1 cellular context compared by ENCODE assay signal in the genomic region with DNA sequence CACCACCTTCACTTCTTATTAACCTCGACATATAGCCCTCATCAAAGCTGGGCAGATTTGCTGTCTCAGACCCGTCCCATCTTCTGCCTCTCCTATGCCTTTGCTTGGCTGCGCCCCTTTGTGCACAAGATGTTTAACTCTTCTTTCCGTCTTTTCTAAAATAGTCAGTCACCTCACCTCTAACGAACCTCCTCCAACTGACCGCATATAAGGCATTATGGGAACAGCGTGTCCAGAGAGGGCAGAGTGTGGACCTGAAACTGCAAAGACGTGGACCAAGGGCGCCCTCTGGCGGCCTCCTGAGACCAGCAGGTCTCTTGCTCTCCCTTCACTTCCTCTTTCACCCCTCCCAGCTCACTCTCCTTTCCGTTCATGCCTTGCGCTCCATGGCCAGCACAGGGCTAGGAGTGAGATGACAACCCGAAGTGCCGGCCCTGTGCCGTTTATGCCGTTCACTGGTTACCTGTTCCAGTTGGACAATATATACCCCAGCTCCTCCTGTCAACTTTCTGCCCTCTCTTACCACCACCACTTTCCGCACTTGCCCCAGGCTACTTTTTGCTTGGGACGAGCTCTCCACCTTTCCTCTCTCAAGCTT.
A peak's percentile ranks its signal among the peaks of the same experiment; 100 is the strongest.
TF ChIP-seq lines count a peak whose summit lies in the region.

No MANE protein-coding gene starts in this region.

TF ChIP-seq in K562, 482 proteins besides CTCF, POLR2A, EP300 and RAD21 (continues in another document):
- no peak for TF ChIP-seq ZNF584 (CRISPR knock-in tag; IDR thresholded peaks at IDR 0.05; ENCODE audit: low read depth)
- no peak for TF ChIP-seq ZNF217 (CRISPR knock-in tag; IDR thresholded peaks at IDR 0.05)
- TF ChIP-seq ZC3H11A (IDR thresholded peaks at IDR 0.05; ENCODE audit: low read depth, low read length): no peak
- TF ChIP-seq HNRNPUL1 (IDR thresholded peaks at IDR 0.05; ENCODE audit: low read length): no peak
- TF ChIP-seq RB1 (IDR thresholded peaks at IDR 0.05; ENCODE audit: low read depth): peak; percentile 82; the same call in 1 of the 2 replicates
- TF ChIP-seq ZNF12 (CRISPR knock-in tag; IDR thresholded peaks at IDR 0.05): no peak
- TF ChIP-seq NFIX (CRISPR knock-in tag; IDR thresholded peaks at IDR 0.05; ENCODE audit: low read depth): no peak
- TF ChIP-seq GABPB2 (CRISPR knock-in tag; conservative IDR thresholded peaks at IDR 0.05): no peak
- TF ChIP-seq, protein P1, sequence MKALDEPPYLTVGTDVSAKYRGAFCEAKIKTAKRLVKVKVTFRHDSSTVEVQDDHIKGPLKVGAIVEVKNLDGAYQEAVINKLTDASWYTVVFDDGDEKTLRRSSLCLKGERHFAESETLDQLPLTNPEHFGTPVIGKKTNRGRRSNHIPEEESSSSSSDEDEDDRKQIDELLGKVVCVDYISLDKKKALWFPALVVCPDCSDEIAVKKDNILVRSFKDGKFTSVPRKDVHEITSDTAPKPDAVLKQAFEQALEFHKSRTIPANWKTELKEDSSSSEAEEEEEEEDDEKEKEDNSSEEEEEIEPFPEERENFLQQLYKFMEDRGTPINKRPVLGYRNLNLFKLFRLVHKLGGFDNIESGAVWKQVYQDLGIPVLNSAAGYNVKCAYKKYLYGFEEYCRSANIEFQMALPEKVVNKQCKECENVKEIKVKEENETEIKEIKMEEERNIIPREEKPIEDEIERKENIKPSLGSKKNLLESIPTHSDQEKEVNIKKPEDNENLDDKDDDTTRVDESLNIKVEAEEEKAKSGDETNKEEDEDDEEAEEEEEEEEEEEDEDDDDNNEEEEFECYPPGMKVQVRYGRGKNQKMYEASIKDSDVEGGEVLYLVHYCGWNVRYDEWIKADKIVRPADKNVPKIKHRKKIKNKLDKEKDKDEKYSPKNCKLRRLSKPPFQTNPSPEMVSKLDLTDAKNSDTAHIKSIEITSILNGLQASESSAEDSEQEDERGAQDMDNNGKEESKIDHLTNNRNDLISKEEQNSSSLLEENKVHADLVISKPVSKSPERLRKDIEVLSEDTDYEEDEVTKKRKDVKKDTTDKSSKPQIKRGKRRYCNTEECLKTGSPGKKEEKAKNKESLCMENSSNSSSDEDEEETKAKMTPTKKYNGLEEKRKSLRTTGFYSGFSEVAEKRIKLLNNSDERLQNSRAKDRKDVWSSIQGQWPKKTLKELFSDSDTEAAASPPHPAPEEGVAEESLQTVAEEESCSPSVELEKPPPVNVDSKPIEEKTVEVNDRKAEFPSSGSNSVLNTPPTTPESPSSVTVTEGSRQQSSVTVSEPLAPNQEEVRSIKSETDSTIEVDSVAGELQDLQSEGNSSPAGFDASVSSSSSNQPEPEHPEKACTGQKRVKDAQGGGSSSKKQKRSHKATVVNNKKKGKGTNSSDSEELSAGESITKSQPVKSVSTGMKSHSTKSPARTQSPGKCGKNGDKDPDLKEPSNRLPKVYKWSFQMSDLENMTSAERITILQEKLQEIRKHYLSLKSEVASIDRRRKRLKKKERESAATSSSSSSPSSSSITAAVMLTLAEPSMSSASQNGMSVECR (CRISPR knock-in tag; IDR thresholded peaks at IDR 0.05): peak; percentile 84
- TF ChIP-seq GABPA (tag; conservative IDR thresholded peaks at IDR 0.05; ENCODE audit: low read depth): peak; percentile 67
- no peak for TF ChIP-seq SAFB (IDR thresholded peaks at IDR 0.05; ENCODE audit: borderline replicate concordance, low read depth, low read length)
- TF ChIP-seq RAD51 (IDR thresholded peaks at IDR 0.05; ENCODE audit: borderline replicate concordance, low read depth): no peak
- no peak for TF ChIP-seq SMARCA5 (IDR thresholded peaks at IDR 0.05)
- no peak for TF ChIP-seq BMI1 (IDR thresholded peaks at IDR 0.05; ENCODE audit: low read length)
- no peak for TF ChIP-seq SMAD2 (IDR thresholded peaks at IDR 0.05; ENCODE audit: low read depth, low read length)
- no peak for TF ChIP-seq BRF1 (IDR thresholded peaks at IDR 0.05; ENCODE audit: borderline replicate concordance, extremely low read depth, insufficient read length)
- peak; percentile 45 for TF ChIP-seq ARID1B (IDR thresholded peaks at IDR 0.05)
- TF ChIP-seq CBX2 (IDR thresholded peaks at IDR 0.05; ENCODE audit: insufficient read depth, low read length, poor library complexity, severe bottlenecking): no peak
- TF ChIP-seq L3MBTL2 (IDR thresholded peaks at IDR 0.05): peak; percentile 85
- no peak for TF ChIP-seq MIER1 (IDR thresholded peaks at IDR 0.05; ENCODE audit: low read depth)
- no peak for TF ChIP-seq SMARCC2 (IDR thresholded peaks at IDR 0.05; ENCODE audit: low read depth)
- no peak for TF ChIP-seq WHSC1 (IDR thresholded peaks at IDR 0.05; ENCODE audit: low read length)
- TF ChIP-seq KLF10 (CRISPR knock-in tag; IDR thresholded peaks at IDR 0.05): no peak
- TF ChIP-seq ZNF224 (CRISPR knock-in tag; IDR thresholded peaks at IDR 0.05): no peak
- TF ChIP-seq ZSCAN32 (CRISPR knock-in tag; IDR thresholded peaks at IDR 0.05): no peak
- no peak for TF ChIP-seq PHF8 (IDR thresholded peaks at IDR 0.05; ENCODE audit: borderline replicate concordance, low read length)
- no peak for TF ChIP-seq MCM2 (IDR thresholded peaks at IDR 0.05; ENCODE audit: low read depth)
- no peak for TF ChIP-seq ZNF583 (CRISPR knock-in tag; IDR thresholded peaks at IDR 0.05)
- no peak for TF ChIP-seq MAFK (IDR thresholded peaks at IDR 0.05; ENCODE audit: low read length)
- TF ChIP-seq, protein P2, sequence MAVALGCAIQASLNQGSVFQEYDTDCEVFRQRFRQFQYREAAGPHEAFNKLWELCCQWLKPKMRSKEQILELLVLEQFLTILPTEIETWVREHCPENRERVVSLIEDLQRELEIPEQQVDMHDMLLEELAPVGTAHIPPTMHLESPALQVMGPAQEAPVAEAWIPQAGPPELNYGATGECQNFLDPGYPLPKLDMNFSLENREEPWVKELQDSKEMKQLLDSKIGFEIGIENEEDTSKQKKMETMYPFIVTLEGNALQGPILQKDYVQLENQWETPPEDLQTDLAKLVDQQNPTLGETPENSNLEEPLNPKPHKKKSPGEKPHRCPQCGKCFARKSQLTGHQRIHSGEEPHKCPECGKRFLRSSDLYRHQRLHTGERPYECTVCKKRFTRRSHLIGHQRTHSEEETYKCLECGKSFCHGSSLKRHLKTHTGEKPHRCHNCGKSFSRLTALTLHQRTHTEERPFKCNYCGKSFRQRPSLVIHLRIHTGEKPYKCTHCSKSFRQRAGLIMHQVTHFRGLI (CRISPR knock-in tag; IDR thresholded peaks at IDR 0.05): no peak
- TF ChIP-seq ADNP (tag; IDR thresholded peaks at IDR 0.05): no peak
- TF ChIP-seq CC2D1A (IDR thresholded peaks at IDR 0.05): peak; percentile 79
- no peak for TF ChIP-seq ETV6 (IDR thresholded peaks at IDR 0.05; ENCODE audit: borderline replicate concordance in 1 of 2, low read depth in 2 of 2, low read length in 1 of 2)
- TF ChIP-seq ETV6 (CRISPR knock-in tag; IDR thresholded peaks at IDR 0.05; ENCODE audit: borderline replicate concordance): no peak
- TF ChIP-seq CBX1 (IDR thresholded peaks at IDR 0.05; ENCODE audit: low read depth): no peak
- TF ChIP-seq, protein P3, sequence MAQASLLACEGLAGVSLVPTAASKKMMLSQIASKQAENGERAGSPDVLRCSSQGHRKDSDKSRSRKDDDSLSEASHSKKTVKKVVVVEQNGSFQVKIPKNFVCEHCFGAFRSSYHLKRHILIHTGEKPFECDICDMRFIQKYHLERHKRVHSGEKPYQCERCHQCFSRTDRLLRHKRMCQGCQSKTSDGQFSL (CRISPR knock-in tag; IDR thresholded peaks at IDR 0.05): peak; percentile 76; the same call in 1 of the 2 replicates
- TF ChIP-seq, protein P3 (tag; IDR thresholded peaks at IDR 0.05): 0 out of 4 replicates have a peak, but pooled peaks of 1 of the 2 experiments have one; percentile 49
- TF ChIP-seq, protein P4, sequence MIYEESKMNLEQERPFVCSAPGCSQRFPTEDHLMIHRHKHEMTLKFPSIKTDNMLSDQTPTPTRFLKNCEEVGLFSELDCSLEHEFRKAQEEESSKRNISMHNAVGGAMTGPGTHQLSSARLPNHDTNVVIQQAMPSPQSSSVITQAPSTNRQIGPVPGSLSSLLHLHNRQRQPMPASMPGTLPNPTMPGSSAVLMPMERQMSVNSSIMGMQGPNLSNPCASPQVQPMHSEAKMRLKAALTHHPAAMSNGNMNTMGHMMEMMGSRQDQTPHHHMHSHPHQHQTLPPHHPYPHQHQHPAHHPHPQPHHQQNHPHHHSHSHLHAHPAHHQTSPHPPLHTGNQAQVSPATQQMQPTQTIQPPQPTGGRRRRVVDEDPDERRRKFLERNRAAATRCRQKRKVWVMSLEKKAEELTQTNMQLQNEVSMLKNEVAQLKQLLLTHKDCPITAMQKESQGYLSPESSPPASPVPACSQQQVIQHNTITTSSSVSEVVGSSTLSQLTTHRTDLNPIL (CRISPR knock-in tag; IDR thresholded peaks at IDR 0.05): no peak
- TF ChIP-seq SREBF1 (IDR thresholded peaks at IDR 0.05; ENCODE audit: borderline replicate concordance, low read depth, low read length): no peak
- TF ChIP-seq, protein P5, sequence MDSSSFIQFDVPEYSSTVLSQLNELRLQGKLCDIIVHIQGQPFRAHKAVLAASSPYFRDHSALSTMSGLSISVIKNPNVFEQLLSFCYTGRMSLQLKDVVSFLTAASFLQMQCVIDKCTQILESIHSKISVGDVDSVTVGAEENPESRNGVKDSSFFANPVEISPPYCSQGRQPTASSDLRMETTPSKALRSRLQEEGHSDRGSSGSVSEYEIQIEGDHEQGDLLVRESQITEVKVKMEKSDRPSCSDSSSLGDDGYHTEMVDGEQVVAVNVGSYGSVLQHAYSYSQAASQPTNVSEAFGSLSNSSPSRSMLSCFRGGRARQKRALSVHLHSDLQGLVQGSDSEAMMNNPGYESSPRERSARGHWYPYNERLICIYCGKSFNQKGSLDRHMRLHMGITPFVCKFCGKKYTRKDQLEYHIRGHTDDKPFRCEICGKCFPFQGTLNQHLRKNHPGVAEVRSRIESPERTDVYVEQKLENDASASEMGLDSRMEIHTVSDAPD (CRISPR knock-in tag; IDR thresholded peaks at IDR 0.05): no peak
- no peak for TF ChIP-seq ZNF695 (CRISPR knock-in tag; IDR thresholded peaks at IDR 0.05)
- TF ChIP-seq KAT2B (IDR thresholded peaks at IDR 0.05; ENCODE audit: low read depth, low read length): no peak
- TF ChIP-seq THRAP3 (IDR thresholded peaks at IDR 0.05; ENCODE audit: borderline replicate concordance): no peak
- no peak; the same call in none of the 2 replicates for TF ChIP-seq ZNF134 (CRISPR knock-in tag; conservative IDR thresholded peaks at IDR 0.05)
- TF ChIP-seq, protein P6, sequence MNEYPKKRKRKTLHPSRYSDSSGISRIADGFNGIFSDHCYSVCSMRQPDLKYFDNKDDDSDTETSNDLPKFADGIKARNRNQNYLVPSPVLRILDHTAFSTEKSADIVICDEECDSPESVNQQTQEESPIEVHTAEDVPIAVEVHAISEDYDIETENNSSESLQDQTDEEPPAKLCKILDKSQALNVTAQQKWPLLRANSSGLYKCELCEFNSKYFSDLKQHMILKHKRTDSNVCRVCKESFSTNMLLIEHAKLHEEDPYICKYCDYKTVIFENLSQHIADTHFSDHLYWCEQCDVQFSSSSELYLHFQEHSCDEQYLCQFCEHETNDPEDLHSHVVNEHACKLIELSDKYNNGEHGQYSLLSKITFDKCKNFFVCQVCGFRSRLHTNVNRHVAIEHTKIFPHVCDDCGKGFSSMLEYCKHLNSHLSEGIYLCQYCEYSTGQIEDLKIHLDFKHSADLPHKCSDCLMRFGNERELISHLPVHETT (CRISPR knock-in tag; conservative IDR thresholded peaks at IDR 0.05 in 1 of 2, IDR thresholded peaks at IDR 0.05 in 1 of 2): no peak
- TF ChIP-seq POLR2AphosphoS5 (IDR thresholded peaks at IDR 0.05; ENCODE audit: control insufficient read depth, insufficient read depth, low read depth, low read length): no peak
- TF ChIP-seq NCOA6 (IDR thresholded peaks at IDR 0.05): no peak
- TF ChIP-seq GATA2 (CRISPR knock-in tag; IDR thresholded peaks at IDR 0.05): no peak
- TF ChIP-seq, protein P7, sequence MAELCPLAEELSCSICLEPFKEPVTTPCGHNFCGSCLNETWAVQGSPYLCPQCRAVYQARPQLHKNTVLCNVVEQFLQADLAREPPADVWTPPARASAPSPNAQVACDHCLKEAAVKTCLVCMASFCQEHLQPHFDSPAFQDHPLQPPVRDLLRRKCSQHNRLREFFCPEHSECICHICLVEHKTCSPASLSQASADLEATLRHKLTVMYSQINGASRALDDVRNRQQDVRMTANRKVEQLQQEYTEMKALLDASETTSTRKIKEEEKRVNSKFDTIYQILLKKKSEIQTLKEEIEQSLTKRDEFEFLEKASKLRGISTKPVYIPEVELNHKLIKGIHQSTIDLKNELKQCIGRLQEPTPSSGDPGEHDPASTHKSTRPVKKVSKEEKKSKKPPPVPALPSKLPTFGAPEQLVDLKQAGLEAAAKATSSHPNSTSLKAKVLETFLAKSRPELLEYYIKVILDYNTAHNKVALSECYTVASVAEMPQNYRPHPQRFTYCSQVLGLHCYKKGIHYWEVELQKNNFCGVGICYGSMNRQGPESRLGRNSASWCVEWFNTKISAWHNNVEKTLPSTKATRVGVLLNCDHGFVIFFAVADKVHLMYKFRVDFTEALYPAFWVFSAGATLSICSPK (IDR thresholded peaks at IDR 0.05; ENCODE audit: borderline replicate concordance): no peak
- TF ChIP-seq ZC3H8 (IDR thresholded peaks at IDR 0.05): no peak
- TF ChIP-seq STAG1 (CRISPR knock-in tag; IDR thresholded peaks at IDR 0.05; ENCODE audit: borderline replicate concordance): peak; percentile 85
- no peak for TF ChIP-seq SLC30A9 (CRISPR knock-in tag; IDR thresholded peaks at IDR 0.05)
- TF ChIP-seq ZNF75A (CRISPR knock-in tag; IDR thresholded peaks at IDR 0.05): no peak
- TF ChIP-seq CSDE1 (IDR thresholded peaks at IDR 0.05): no peak
- TF ChIP-seq, protein P8, sequence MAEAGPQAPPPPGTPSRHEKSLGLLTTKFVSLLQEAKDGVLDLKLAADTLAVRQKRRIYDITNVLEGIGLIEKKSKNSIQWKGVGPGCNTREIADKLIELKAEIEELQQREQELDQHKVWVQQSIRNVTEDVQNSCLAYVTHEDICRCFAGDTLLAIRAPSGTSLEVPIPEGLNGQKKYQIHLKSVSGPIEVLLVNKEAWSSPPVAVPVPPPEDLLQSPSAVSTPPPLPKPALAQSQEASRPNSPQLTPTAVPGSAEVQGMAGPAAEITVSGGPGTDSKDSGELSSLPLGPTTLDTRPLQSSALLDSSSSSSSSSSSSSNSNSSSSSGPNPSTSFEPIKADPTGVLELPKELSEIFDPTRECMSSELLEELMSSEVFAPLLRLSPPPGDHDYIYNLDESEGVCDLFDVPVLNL (CRISPR knock-in tag; IDR thresholded peaks at IDR 0.05; ENCODE audit: low read depth): no peak
- TF ChIP-seq ASH1L (IDR thresholded peaks at IDR 0.05; ENCODE audit: borderline replicate concordance, low read depth, partially characterized antibody): peak; percentile 29
- peak; percentile 36 for TF ChIP-seq PHF20 (IDR thresholded peaks at IDR 0.05; ENCODE audit: partially characterized antibody)
- no peak for TF ChIP-seq CBFA2T2 (conservative IDR thresholded peaks at IDR 0.05)
- TF ChIP-seq ESRRA (IDR thresholded peaks at IDR 0.05; ENCODE audit: borderline replicate concordance, low read depth): peak; percentile 84; the same call in 1 of the 2 replicates
